In genomic region chr6:56660374-56660730, GRCh38 we compare ENCODE assay signal across 16 cellular contexts. TPM values are rescaled to one million over a fixed set of nuclear protein-coding genes. Genes with fewer than 3 reads are reported as not detected.
A peak's percentile ranks its signal among the peaks of the same experiment; 100 is the strongest.
DNase-seq lines count a peak whose midpoint lies in the region; ATAC-seq and TF ChIP-seq lines count a peak whose summit lies in the region.
"Had no signal": no experiment of that assay in that cellular context is flagged by ENCODE, and none has a peak within 500 bp of the region (broad histone marks: within the 10 kb centered on the region; RNA-seq: fewer than 3 reads in every experiment).

No MANE protein-coding gene starts in this region.

- H3K4me3 Mint-ChIP-seq in activated CD8-positive, alpha-beta T cell treated with anti-CD3 and anti-CD28 coated beads, Interleukin-2, amount 10 ng/mL, durations not matched to agents 7 days and 5 days = no peak overlapping the region
- no peak overlapping the region for H3K4me3 Mint-ChIP-seq in natural killer cell treated with Interleukin-12 subunit alpha and Interleukin-12 subunit beta and Interleukin-15 and Interleukin-18, amount 100 ng/mL, for 72 hours
- H3K4me3 Mint-ChIP-seq: CD14-positive monocyte; naive thymus-derived CD4-positive, alpha-beta T cell had no signal

- intact Hi-C loops in dorsolateral prefrontal cortex (cut with DNase I) = no loop called here

- TF ChIP-seq CTCF in dorsolateral prefrontal cortex (IDR thresholded peaks at IDR 0.05 in 54 of 56, conservative IDR thresholded peaks at IDR 0.05 in 2 of 56; ENCODE audit: low read depth in 1 of 56, partially characterized antibody in 56 of 56) (no peak), suprapubic skin (IDR thresholded peaks at IDR 0.05) (no peak)

- H3K9me3 Mint-ChIP-seq in activated CD8-positive, alpha-beta T cell treated with anti-CD3 and anti-CD28 coated beads, Interleukin-2, amount 10 ng/mL, durations not matched to agents 7 days and 5 days (ENCODE audit: insufficient read depth) = no peaks in the 10 kb centered on the region
- no peaks in the 10 kb centered on the region for H3K9me3 Mint-ChIP-seq in natural killer cell treated with Interleukin-12 subunit alpha and Interleukin-12 subunit beta and Interleukin-15 and Interleukin-18, amount 100 ng/mL, for 72 hours
- H3K9me3 Mint-ChIP-seq: CD14-positive monocyte; naive thymus-derived CD4-positive, alpha-beta T cell had no signal

- H3K27me3 Mint-ChIP-seq in activated CD8-positive, alpha-beta T cell treated with anti-CD3 and anti-CD28 coated beads, Interleukin-2, amount 10 ng/mL, durations not matched to agents 7 days and 5 days (ENCODE audit: low read depth) = peaks cover 3% of the 10 kb centered on the region
- no peaks in the 10 kb centered on the region for H3K27me3 Mint-ChIP-seq in natural killer cell treated with Interleukin-12 subunit alpha and Interleukin-12 subunit beta and Interleukin-15 and Interleukin-18, amount 100 ng/mL, for 72 hours

- POLR2A ChIA-PET in activated CD8-positive, alpha-beta T cell treated with anti-CD3 and anti-CD28 coated beads, Interleukin-2, amount 10 ng/mL, durations not matched to agents 7 days and 5 days (lab: Charles Lee) = no interaction called here

- H3K36me3 ChIP-seq in suprapubic skin = no peaks in the 10 kb centered on the region
- H3K36me3 ChIP-seq: adrenal gland had no signal

- no peak overlapping the region for H3K4me3 ChIP-seq in dorsolateral prefrontal cortex
- H3K4me3 ChIP-seq in suprapubic skin = no peak overlapping the region
- H3K4me3 ChIP-seq: adrenal gland, K562 had no signal

- H3K4me1 Mint-ChIP-seq in activated CD8-positive, alpha-beta T cell treated with anti-CD3 and anti-CD28 coated beads, Interleukin-2, amount 10 ng/mL, durations not matched to agents 7 days and 5 days (ENCODE audit: low read depth) = peaks cover 7% of the 10 kb centered on the region
- no peaks in the 10 kb centered on the region for H3K4me1 Mint-ChIP-seq in natural killer cell treated with Interleukin-12 subunit alpha and Interleukin-12 subunit beta and Interleukin-15 and Interleukin-18, amount 100 ng/mL, for 72 hours (ENCODE audit: low read depth in 2 of 2)

- DNase-seq in dorsolateral prefrontal cortex (no peak), suprapubic skin (ENCODE audit: low spot score in 2 of 2) (no peak), HT-29 (ENCODE audit: low spot score) (no peak)
- no peak for DNase-seq in activated CD8-positive, alpha-beta T cell treated with anti-CD3 and anti-CD28 coated beads, Interleukin-2, amount 10 ng/mL, durations not matched to agents 7 days and 5 days
- no peak for DNase-seq in natural killer cell treated with Interleukin-12 subunit alpha and Interleukin-12 subunit beta and Interleukin-15 and Interleukin-18, amount 100 ng/mL, for 72 hours (ENCODE audit: low spot score)
- DNase-seq: adrenal gland; dermis blood vessel endothelial cell; foreskin melanocyte; kidney glomerular epithelial cell; naive thymus-derived CD4-positive, alpha-beta T cell; NCI-H1930 had no signal

- ATAC-seq in GM19455 (IDR thresholded peaks at IDR 0.05; ENCODE audit: unreplicated experiment) (peak; percentile 28), HG03442 (IDR thresholded peaks at IDR 0.05; ENCODE audit: unreplicated experiment) (peak; percentile 2)
- no peak for ATAC-seq in activated CD8-positive, alpha-beta T cell treated with anti-CD3 and anti-CD28 coated beads, Interleukin-2, amount 10 ng/mL, durations not matched to agents 7 days and 5 days
- no peak for ATAC-seq in natural killer cell treated with Interleukin-12 subunit alpha and Interleukin-12 subunit beta and Interleukin-15 and Interleukin-18, amount 100 ng/mL, for 72 hours
- ATAC-seq: K562 had no signal

- CTCF ChIA-PET in activated CD8-positive, alpha-beta T cell treated with anti-CD3 and anti-CD28 coated beads, Interleukin-2, amount 10 ng/mL, durations not matched to agents 7 days and 5 days (lab: Charles Lee) = no interaction called here

- no peak overlapping the region for H3K27ac Mint-ChIP-seq in activated CD8-positive, alpha-beta T cell treated with anti-CD3 and anti-CD28 coated beads, Interleukin-2, amount 10 ng/mL, durations not matched to agents 7 days and 5 days
- H3K27ac Mint-ChIP-seq in natural killer cell treated with Interleukin-12 subunit alpha and Interleukin-12 subunit beta and Interleukin-15 and Interleukin-18, amount 100 ng/mL, for 72 hours = no peak overlapping the region
- H3K27ac Mint-ChIP-seq: CD14-positive monocyte; naive thymus-derived CD4-positive, alpha-beta T cell had no signal

- TF ChIP-seq POLR2A in suprapubic skin (IDR thresholded peaks at IDR 0.05) = no peak

- H3K9me3 ChIP-seq in suprapubic skin = no peaks in the 10 kb centered on the region
- H3K9me3 ChIP-seq: adrenal gland had no signal

- 46% methylated on average over 3 of the region's 3 CpGs for WGBS in suprapubic skin

- H3K27me3 ChIP-seq in dorsolateral prefrontal cortex = no peaks in the 10 kb centered on the region
- H3K27me3 ChIP-seq in suprapubic skin = no peaks in the 10 kb centered on the region
- H3K27me3 ChIP-seq: adrenal gland had no signal

- H3K4me1 ChIP-seq in suprapubic skin = peaks cover 57% of the 10 kb centered on the region

- H3K36me3 Mint-ChIP-seq in activated CD8-positive, alpha-beta T cell treated with anti-CD3 and anti-CD28 coated beads, Interleukin-2, amount 10 ng/mL, durations not matched to agents 7 days and 5 days (ENCODE audit: low read depth) = no peaks in the 10 kb centered on the region
- H3K36me3 Mint-ChIP-seq in natural killer cell treated with Interleukin-12 subunit alpha and Interleukin-12 subunit beta and Interleukin-15 and Interleukin-18, amount 100 ng/mL, for 72 hours = no peaks in the 10 kb centered on the region
- H3K36me3 Mint-ChIP-seq: CD14-positive monocyte; naive thymus-derived CD4-positive, alpha-beta T cell had no signal

- no peak for TF ChIP-seq EP300 in suprapubic skin (IDR thresholded peaks at IDR 0.05)

- H3K27ac ChIP-seq in dorsolateral prefrontal cortex (peak overlapping the region in 50 of 59 donors; percentile 1 to 98 (median 60)), suprapubic skin (peak overlapping the region; percentile 76)
- H3K27ac ChIP-seq: adrenal gland, VCaP had no signal

RNA-seq across cellular contexts. Expression of gene DST, which starts 17.7 kb away (rescaled TPM):
- 1,000 to 10,000 TPM in 3 of 120 experiments, 100 to 1,000 TPM in 117; 466 to 1,197 (median 668) TPM for total RNA-seq in dorsolateral prefrontal cortex
- total RNA-seq in suprapubic skin = 1,000 to 10,000 TPM in 1 of 4 donors, 100 to 1,000 TPM in 3; 637 to 1,048 (median 751) TPM
- under 1 TPM; 0.76 to 0.79 TPM for total RNA-seq in activated CD8-positive, alpha-beta T cell treated with anti-CD3 and anti-CD28 coated beads, Interleukin-2, amount 10 ng/mL, durations not matched to agents 7 days and 5 days
- total RNA-seq in HT-29 (2014; rRNA removed; shearing (Covaris generic)) = 32.8 and 33.5 TPM in 2 replicates
- total RNA-seq in natural killer cell treated with Interleukin-12 subunit alpha and Interleukin-12 subunit beta and Interleukin-15 and Interleukin-18, amount 100 ng/mL, for 72 hours = 10 to 100 TPM in 1 of 2 donors, 1 to 10 TPM in 1; 6.0 to 10.1 TPM

Comparison
In these comparisons a context has a peak if more than half of its experiments do, and no peak if none do; other contexts are left out.
1. ATAC-seq: peak in GM19455 (single experiment) and HG03442 (single experiment); none in activated CD8-positive, alpha-beta T cell treated with anti-CD3 and anti-CD28 coated beads, Interleukin-2, amount 10 ng/mL, durations not matched to agents 7 days and 5 days (single experiment) and natural killer cell treated with Interleukin-12 subunit alpha and Interleukin-12 subunit beta and Interleukin-15 and Interleukin-18, amount 100 ng/mL, for 72 hours (0 of 2).
2. RNA of gene DST, which starts 17.7 kb away (total RNA-seq): 637 to 1,048 TPM in suprapubic skin and 466 to 1,197 TPM in dorsolateral prefrontal cortex; 32.8 to 33.5 TPM in HT-29, 6.0 to 10.1 TPM in natural killer cell treated with Interleukin-12 subunit alpha and Interleukin-12 subunit beta and Interleukin-15 and Interleukin-18, amount 100 ng/mL, for 72 hours and 0.76 to 0.79 TPM in activated CD8-positive, alpha-beta T cell treated with anti-CD3 and anti-CD28 coated beads, Interleukin-2, amount 10 ng/mL, durations not matched to agents 7 days and 5 days; every median in the first group is over 10 times any median in the second.